ENCODE assay signal across 34 cellular contexts in genomic region chr12:132418393-132418925, GRCh38.
"Had no signal": no experiment of that assay in that cellular context is flagged by ENCODE, and none has a peak within 500 bp of the region (broad histone marks: within the 10 kb centered on the region; RNA-seq: fewer than 3 reads in every experiment).

No MANE protein-coding gene starts in this region.

- H3K27ac ChIP-seq: adrenal gland, body of pancreas, colonic mucosa, epithelial cell of prostate, esophagus squamous epithelium, gastroesophageal sphincter, heart right ventricle, WERI-Rb-1 had no signal

- FAIRE-seq: endometrium, endothelial cell of umbilical vein had no signal

- H3K4me1 ChIP-seq: adrenal gland had no signal

- H3K36me3 Mint-ChIP-seq: activated naive CD8-positive, alpha-beta T cell treated with anti-CD3 and anti-CD28 coated beads for 36 hours had no signal

- H3K4me3 ChIP-seq: adrenal gland, body of pancreas, colonic mucosa, esophagus squamous epithelium, gastroesophageal sphincter, heart right ventricle had no signal

- H3K36me3 ChIP-seq: adrenal gland, colonic mucosa, esophagus squamous epithelium, gastroesophageal sphincter, heart right ventricle, WERI-Rb-1 had no signal

- H3K4me3 Mint-ChIP-seq: activated CD4-positive, alpha-beta T cell treated with anti-CD3 and anti-CD28 coated beads for 36 hours; activated CD4-positive, alpha-beta T cell treated with anti-CD3 and anti-CD28 coated beads, Interleukin-2, amount 10 ng/mL, durations not matched to agents 24 days and 14 days; activated naive CD8-positive, alpha-beta T cell treated with anti-CD3 and anti-CD28 coated beads for 36 hours; activated naive CD8-positive, alpha-beta T cell treated with anti-CD3 and anti-CD28 coated beads, Interleukin-2, amount 50 U/mL, for 24 hours; activated T-cell treated with anti-CD3 and anti-CD28 coated beads, Interleukin-2, amount 50 U/mL, for 24 hours; activated T-cell treated with anti-CD3 and anti-CD28 coated beads, Interleukin-2, amount 50 U/mL, for 72 hours; T-helper 17 cell; T-helper 2 cell treated with Interferon-gamma antibody and Interleukin-4, amounts not matched to agents 5 μg/mL and 100 μg/mL, for 36 hours had no signal

- DNase-seq: activated CD4-positive, alpha-beta T cell treated with anti-CD3 and anti-CD28 coated beads for 36 hours; activated CD4-positive, alpha-beta T cell treated with anti-CD3 and anti-CD28 coated beads, Interleukin-2, amount 10 ng/mL, durations not matched to agents 24 days and 14 days; activated CD4-positive, alpha-beta T cell treated with anti-CD3 and anti-CD28 coated beads, Interleukin-2, amount 50 U/mL, for 48 hours; activated CD4-positive, CD25-positive, alpha-beta regulatory T cell; activated CD4-positive, CD25-positive, alpha-beta regulatory T cell treated with anti-CD3 and anti-CD28 coated beads, Interleukin-2, amount 50 U/mL, for 72 hours; activated CD8-positive, alpha-beta memory T cell treated with anti-CD3 and anti-CD28 coated beads, Interleukin-2, amount 50 U/mL, for 48 hours; activated gamma-delta T cell; activated naive CD4-positive, alpha-beta T cell; activated naive CD4-positive, alpha-beta T cell treated with anti-CD3 and anti-CD28 coated beads, Interleukin-2, amount 50 U/mL, for 16 hours; activated naive CD8-positive, alpha-beta T cell treated with anti-CD3 and anti-CD28 coated beads for 36 hours; activated naive CD8-positive, alpha-beta T cell treated with anti-CD3 and anti-CD28 coated beads, Interleukin-2, amount 50 U/mL, for 24 hours; activated T-cell treated with anti-CD3 and anti-CD28 coated beads for 4 hours; activated T-cell treated with anti-CD3 and anti-CD28 coated beads, Interleukin-2, amount 50 U/mL, for 24 hours; activated T-cell treated with anti-CD3 and anti-CD28 coated beads, Interleukin-2, amount 50 U/mL, for 72 hours; adrenal gland; amygdala; aorta; body of pancreas; caudate nucleus; cerebellar nuclear complex; colonic mucosa; effector CD8-positive, alpha-beta T cell; esophagus squamous epithelium; foreskin melanocyte; heart right ventricle; T-helper 1 cell; T-helper 17 cell; T1000; WERI-Rb-1 had no signal

- H3K9me3 Mint-ChIP-seq: activated CD4-positive, alpha-beta T cell treated with anti-CD3 and anti-CD28 coated beads, Interleukin-2, amount 10 ng/mL, durations not matched to agents 24 days and 14 days; activated naive CD8-positive, alpha-beta T cell treated with anti-CD3 and anti-CD28 coated beads for 36 hours; activated naive CD8-positive, alpha-beta T cell treated with anti-CD3 and anti-CD28 coated beads, Interleukin-2, amount 50 U/mL, for 24 hours; activated T-cell treated with anti-CD3 and anti-CD28 coated beads, Interleukin-2, amount 50 U/mL, for 24 hours; activated T-cell treated with anti-CD3 and anti-CD28 coated beads, Interleukin-2, amount 50 U/mL, for 72 hours; T-helper 2 cell treated with Interferon-gamma antibody and Interleukin-4, amounts not matched to agents 5 μg/mL and 100 μg/mL, for 36 hours had no signal

- ATAC-seq: activated CD4-positive, alpha-beta T cell treated with anti-CD3 and anti-CD28 coated beads for 36 hours; activated naive CD8-positive, alpha-beta T cell treated with anti-CD3 and anti-CD28 coated beads, Interleukin-2, amount 50 U/mL, for 24 hours; activated T-cell treated with anti-CD3 and anti-CD28 coated beads, Interleukin-2, amount 50 U/mL, for 72 hours; body of pancreas; gastroesophageal sphincter; heart right ventricle; T-helper 17 cell had no signal

- H3K27ac Mint-ChIP-seq: activated CD4-positive, alpha-beta T cell treated with anti-CD3 and anti-CD28 coated beads for 36 hours; activated CD4-positive, alpha-beta T cell treated with anti-CD3 and anti-CD28 coated beads, Interleukin-2, amount 10 ng/mL, durations not matched to agents 24 days and 14 days; activated naive CD8-positive, alpha-beta T cell treated with anti-CD3 and anti-CD28 coated beads for 36 hours; activated naive CD8-positive, alpha-beta T cell treated with anti-CD3 and anti-CD28 coated beads, Interleukin-2, amount 50 U/mL, for 24 hours; activated T-cell treated with anti-CD3 and anti-CD28 coated beads, Interleukin-2, amount 50 U/mL, for 24 hours; activated T-cell treated with anti-CD3 and anti-CD28 coated beads, Interleukin-2, amount 50 U/mL, for 72 hours; T-helper 17 cell; T-helper 2 cell treated with Interferon-gamma antibody and Interleukin-4, amounts not matched to agents 5 μg/mL and 100 μg/mL, for 36 hours had no signal

- H3K9me3 ChIP-seq: adrenal gland, body of pancreas, colonic mucosa, heart right ventricle had no signal

- H3K27me3 Mint-ChIP-seq: activated CD4-positive, alpha-beta T cell treated with anti-CD3 and anti-CD28 coated beads for 36 hours; activated naive CD8-positive, alpha-beta T cell treated with anti-CD3 and anti-CD28 coated beads for 36 hours; activated T-cell treated with anti-CD3 and anti-CD28 coated beads, Interleukin-2, amount 50 U/mL, for 24 hours; T-helper 17 cell had no signal
